17 cellular contexts compared by ENCODE assay signal in the genomic region with DNA sequence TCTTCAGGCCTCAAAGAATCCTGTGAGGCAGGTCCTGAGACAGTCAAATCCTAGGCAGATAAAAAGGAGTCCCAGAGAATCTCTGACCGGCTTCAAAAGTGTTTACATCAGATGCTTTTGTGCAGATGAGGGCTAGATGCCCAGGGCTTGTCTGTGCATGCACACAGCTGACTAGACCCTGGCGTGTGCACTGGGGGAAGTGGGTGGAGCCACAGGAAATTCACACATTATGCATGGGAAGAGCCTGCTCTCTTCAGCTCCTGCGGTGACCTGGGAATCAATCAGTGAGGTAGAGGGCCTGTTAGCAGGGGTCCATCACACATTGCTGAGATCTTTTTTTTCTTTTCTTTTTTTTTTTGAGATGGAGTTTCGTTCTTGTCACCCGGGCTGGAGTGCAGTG. TPM values are rescaled to one million over a fixed set of nuclear protein-coding genes. Genes with fewer than 3 reads are reported as not detected.
A peak's percentile ranks its signal among the peaks of the same experiment; 100 is the strongest.
DNase-seq lines count a peak whose midpoint lies in the region; ATAC-seq and TF ChIP-seq lines count a peak whose summit lies in the region.
"Had no signal": no experiment of that assay in that cellular context is flagged by ENCODE, and none has a peak within 500 bp of the region (broad histone marks: within the 10 kb centered on the region; RNA-seq: fewer than 3 reads in every experiment).

No MANE protein-coding gene starts in this region.

- no peaks in the 10 kb centered on the region for H3K27me3 ChIP-seq in breast epithelium
- H3K27me3 ChIP-seq: pancreas, tibial nerve had no signal

- BruUV-seq in MCF 10A (replicated peaks; lab: Mats Ljungman, UMichigan): no TSS peak

- TF ChIP-seq POLR2A in breast epithelium (IDR thresholded peaks at IDR 0.05): no peak

- H3K27me3 Mint-ChIP-seq in MCF 10A (ENCODE audit: insufficient read depth, unreplicated experiment): no peaks in the 10 kb centered on the region

- ATAC-seq in HG03159 (IDR thresholded peaks at IDR 0.05; ENCODE audit: unreplicated experiment): no peak
- ATAC-seq in GM18502 (IDR thresholded peaks at IDR 0.05; ENCODE audit: poor library complexity, unreplicated experiment): no peak
- ATAC-seq: A549, pancreas had no signal

- H3K9me3 Mint-ChIP-seq in MCF 10A (ENCODE audit: unreplicated experiment): no peaks in the 10 kb centered on the region

- TF ChIP-seq CTCF in MCF 10A (IDR thresholded peaks at IDR 0.05; ENCODE audit: unreplicated experiment): no peak
- TF ChIP-seq CTCF in breast epithelium (IDR thresholded peaks at IDR 0.05): no peak

- H3K27ac Mint-ChIP-seq in MCF 10A (ENCODE audit: low read depth, unreplicated experiment): peak overlapping the region; percentile 31
- H3K27ac Mint-ChIP-seq: activated naive CD8-positive, alpha-beta T cell had no signal

- no peaks in the 10 kb centered on the region for H3K9me3 ChIP-seq in breast epithelium
- H3K9me3 ChIP-seq: A549, pancreas, tibial nerve had no signal

- POLR2A ChIA-PET in MCF 10A (lab: Yijun Ruan, JAX): interaction anchor here (0.7 to 1.7 kb wide), 9 partner anchors 29 to 190 kb away, joined by 3 to 12 read pairs (median 3); no protein-coding TSS in a partner anchor
- POLR2A ChIA-PET in HEK293T (lab: Yijun Ruan, JAX): no interaction called here

- CTCF ChIA-PET in MCF 10A (lab: Yijun Ruan, JAX) (interaction anchor here (0.6 to 1.1 kb wide), 5 partner anchors 14 to 764 kb away, joined by 3 to 4 read pairs (median 3); no protein-coding TSS in a partner anchor), HEK293T (lab: Yijun Ruan, JAX) (no interaction called here)

- H3K27ac ChIP-seq in breast epithelium (no peak overlapping the region), epithelial cell of prostate (peak overlapping the region; percentile 58)
- H3K27ac ChIP-seq: A549, HL-60, pancreas, tibial nerve had no signal

- intact Hi-C loops in MCF 10A (cut with micrococcal nuclease) (no loop called here), breast epithelium (cut with DNase I; ENCODE audit: low total_unique reads) (no loop called here)

- H3K4me1 Mint-ChIP-seq in MCF 10A (ENCODE audit: insufficient read depth, unreplicated experiment): peaks cover 19% of the 10 kb centered on the region

- no peak overlapping the region for H3K4me3 Mint-ChIP-seq in MCF 10A (ENCODE audit: unreplicated experiment)
- H3K4me3 Mint-ChIP-seq: activated naive CD8-positive, alpha-beta T cell had no signal

- H3K4me1 ChIP-seq in breast epithelium: no peaks in the 10 kb centered on the region
- H3K4me1 ChIP-seq: A549, tibial nerve had no signal

- no peaks in the 10 kb centered on the region for H3K36me3 ChIP-seq in breast epithelium
- H3K36me3 ChIP-seq: pancreas, tibial nerve had no signal

- DNase-seq in MCF 10A (ENCODE audit: unreplicated experiment): peak; percentile 80
- no peak for DNase-seq in breast epithelium (ENCODE audit: low spot score in 2 of 2)
- DNase-seq in NCI-H526 treated with DMSO at 0.1 percent for 48 hours (lab: John Stamatoyannopoulos, UW): peak; percentile 41
- DNase-seq in epithelial cell of prostate (ENCODE audit: low read depth, low spot score): peak; percentile 72
- DNase-seq in HEK293T (ENCODE audit: extremely low spot score): no peak
- no peak for DNase-seq in NCI-H2196 (lab: John Stamatoyannopoulos, UW; ENCODE audit: unreplicated experiment)
- DNase-seq: activated CD8-positive, alpha-beta memory T cell treated with anti-CD3 and anti-CD28 coated beads, Interleukin-2, amount 50 U/mL, for 4 hours; NK-92 treated with Interleukin-12 subunit alpha and Interleukin-12 subunit beta, amount 100 ng/mL, for 24 hours; pancreas had no signal

- H3K4me3 ChIP-seq in breast epithelium: no peak overlapping the region
- H3K4me3 ChIP-seq: A549, pancreas, tibial nerve had no signal

- no peaks in the 10 kb centered on the region for H3K36me3 Mint-ChIP-seq in MCF 10A (ENCODE audit: insufficient read depth, unreplicated experiment)
- H3K36me3 Mint-ChIP-seq: activated naive CD8-positive, alpha-beta T cell had no signal

TF ChIP-seq in HEK293T, 16 proteins besides CTCF, POLR2A, EP300 and RAD21:
- no peak for TF ChIP-seq FOXM1 (IDR thresholded peaks at IDR 0.05; ENCODE audit: borderline replicate concordance)
- no peak for TF ChIP-seq NFRKB (IDR thresholded peaks at IDR 0.05)
- TF ChIP-seq BHLHE40 (IDR thresholded peaks at IDR 0.05; ENCODE audit: borderline replicate concordance): no peak
- TF ChIP-seq HDGF (IDR thresholded peaks at IDR 0.05; ENCODE audit: borderline replicate concordance): no peak
- no peak for TF ChIP-seq SP1 (IDR thresholded peaks at IDR 0.05)
- TF ChIP-seq ZNF384 (IDR thresholded peaks at IDR 0.05): no peak
- TF ChIP-seq ELF4 (IDR thresholded peaks at IDR 0.05): no peak
- no peak for TF ChIP-seq LEF1 (IDR thresholded peaks at IDR 0.05; ENCODE audit: borderline replicate concordance)
- TF ChIP-seq TARDBP (IDR thresholded peaks at IDR 0.05): no peak
- TF ChIP-seq SUZ12 (IDR thresholded peaks at IDR 0.05): no peak
- TF ChIP-seq, protein P1, sequence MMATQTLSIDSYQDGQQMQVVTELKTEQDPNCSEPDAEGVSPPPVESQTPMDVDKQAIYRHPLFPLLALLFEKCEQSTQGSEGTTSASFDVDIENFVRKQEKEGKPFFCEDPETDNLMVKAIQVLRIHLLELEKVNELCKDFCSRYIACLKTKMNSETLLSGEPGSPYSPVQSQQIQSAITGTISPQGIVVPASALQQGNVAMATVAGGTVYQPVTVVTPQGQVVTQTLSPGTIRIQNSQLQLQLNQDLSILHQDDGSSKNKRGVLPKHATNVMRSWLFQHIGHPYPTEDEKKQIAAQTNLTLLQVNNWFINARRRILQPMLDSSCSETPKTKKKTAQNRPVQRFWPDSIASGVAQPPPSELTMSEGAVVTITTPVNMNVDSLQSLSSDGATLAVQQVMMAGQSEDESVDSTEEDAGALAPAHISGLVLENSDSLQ (IDR thresholded peaks at IDR 0.05): no peak
- no peak for TF ChIP-seq FOXK2 (IDR thresholded peaks at IDR 0.05)
- no peak for TF ChIP-seq CTBP1 (IDR thresholded peaks at IDR 0.05; ENCODE audit: borderline replicate concordance)

RNA-seq across cellular contexts. Expression of gene NHLH2, which starts 36.6 kb away (rescaled TPM):
- total RNA-seq in MCF 10A (2022) (not detected in 2 replicates), breast epithelium (not detected)
- total RNA-seq: M059J, SK-MEL-5 had no signal

Comparison
In these comparisons a context has a peak if more than half of its experiments do, and no peak if none do; other contexts are left out.
1. DNase-seq: peak in MCF 10A (single experiment), NCI-H526 treated with DMSO at 0.1 percent for 48 hours (single experiment) and epithelial cell of prostate (single experiment); none in breast epithelium (0 of 2), HEK293T (single experiment) and NCI-H2196 (single experiment).